In genomic region chr15:82985688-82986441, GRCh38 we compare ENCODE assay signal across 8 cellular contexts. TPM values are rescaled to one million over a fixed set of nuclear protein-coding genes. Genes with fewer than 3 reads are reported as not detected.
DNase-seq lines count a peak whose midpoint lies in the region; ATAC-seq and TF ChIP-seq lines count a peak whose summit lies in the region.

RAMAC (plus strand) TSS chr15:82986210; CDS start chr15:82989019, 2,809 bp downstream.

- peak within 1 kb of the TSS; percentile 96 for H3K4me3 ChIP-seq in AG04450 (ENCODE audit: low read depth, low read length)
- peak within 1 kb of the TSS; percentile 51 to 95 (median 77) for H3K4me3 ChIP-seq in spleen

- peak within 1 kb of the TSS; percentile 57 for H3K27ac ChIP-seq in AG04450 (ENCODE audit: low read depth, low read length)
- peak within 1 kb of the TSS; percentile 67 to 90 (median 81) for H3K27ac ChIP-seq in spleen

- peaks cover 13% of the 10 kb centered on the region for H3K9me3 Mint-ChIP-seq in WTC11

- H3K4me1 ChIP-seq in spleen: peaks cover 10 to 38% (median 20%) of the 10 kb centered on the region in 6 donors

- peaks cover 21% of the 10 kb centered on the region for H3K27me3 Mint-ChIP-seq in WTC11 (ENCODE audit: low read depth)

- H3K9me3 ChIP-seq in AG04450 (ENCODE audit: control insufficient read depth, insufficient read depth, low read length) (no peaks in the 10 kb centered on the region; the same call in 1 of the 2 replicates), spleen (no peaks in the 10 kb centered on the region)

- H3K4me3 Mint-ChIP-seq in WTC11: peak within 1 kb of the TSS; percentile 94

- intact Hi-C loops in spleen (cut with DNase I; ENCODE audit: low total_unique reads): loop anchor here (5.0 kb wide), 1 partner anchor 139 kb away; no protein-coding TSS in a partner anchor

- DNase-seq in AG04450 (ENCODE audit: low read depth, low spot score): peak; percentile 90
- DNase-seq in NCI-H2227 treated with DMSO at 0.1 percent for 48 hours (lab: John Stamatoyannopoulos, UW): peak; percentile 91
- DNase-seq in WTC11 (ENCODE audit: low spot score): peak; percentile 80
- peak; percentile 92 for DNase-seq in central memory CD4-positive, alpha-beta T cell
- DNase-seq in inferior parietal cortex (ENCODE audit: extremely low spot score): peak; percentile 98
- peak; percentile 97 for DNase-seq in spleen

- ATAC-seq in GM18907 (IDR thresholded peaks at IDR 0.05; ENCODE audit: unreplicated experiment): peak; percentile 94
- peak; percentile 95 for ATAC-seq in HG03159 (IDR thresholded peaks at IDR 0.05; ENCODE audit: unreplicated experiment)
- peak; percentile 94 for ATAC-seq in WTC11

- H3K4me1 Mint-ChIP-seq in WTC11: peaks cover 15% of the 10 kb centered on the region

- peak in 1 of 3 donors; percentile 28 for TF ChIP-seq POLR2A in spleen (IDR thresholded peaks at IDR 0.05)

- H3K36me3 Mint-ChIP-seq in WTC11: peaks cover 23% of the 10 kb centered on the region

- CTCF ChIA-PET in AG04450 (lab: Charles Lee) (interaction anchor here (1.0 to 3.2 kb wide), 4 partner anchors 14 to 262 kb away, joined by 3 to 18 read pairs (median 4); partner anchors contain the start of gene C15orf40), WTC11 (lab: Charles Lee) (interaction anchor here (0.7 to 1.3 kb wide), 4 partner anchors 14 to 236 kb away, joined by 3 to 10 read pairs (median 4); no protein-coding TSS in a partner anchor)

- POLR2A ChIA-PET in AG04450 (lab: Yijun Ruan, JAX) (interaction anchor here (1.0 to 1.8 kb wide), 4 partner anchors 176 to 445 kb away, joined by 3 to 9 read pairs (median 5); partner anchors contain the start of genes RPS17 and WHAMM), WTC11 (lab: Charles Lee) (no interaction called here)

- 0 to 2% (median 1%) methylated on average over 33 to 45 of the region's 45 CpGs for WGBS in spleen, 5 donors

- TF ChIP-seq CTCF in AG04450 (IDR thresholded peaks at IDR 0.05; ENCODE audit: low read depth, low read length) (no peak), WTC11 (IDR thresholded peaks at IDR 0.05) (no peak), spleen (IDR thresholded peaks at IDR 0.05 in 8 of 11, conservative IDR thresholded peaks at IDR 0.05 in 3 of 11) (peak in 1 of 11 experiments; percentile 38)

- H3K27ac Mint-ChIP-seq in WTC11: peak within 1 kb of the TSS; percentile 86

- H3K36me3 ChIP-seq in spleen: peaks cover 0 to 29% (median 17%) of the 10 kb centered on the region in 6 donors

- no peaks in the 10 kb centered on the region for H3K27me3 ChIP-seq in AG04450 (ENCODE audit: control insufficient read depth, insufficient read depth, low read length)
- no peaks in the 10 kb centered on the region for H3K27me3 ChIP-seq in spleen (replicated peaks in 1 of 7)

TF ChIP-seq in WTC11, 78 proteins besides CTCF, POLR2A, EP300 and RAD21 (continues in another document):
- TF ChIP-seq, protein P1, sequence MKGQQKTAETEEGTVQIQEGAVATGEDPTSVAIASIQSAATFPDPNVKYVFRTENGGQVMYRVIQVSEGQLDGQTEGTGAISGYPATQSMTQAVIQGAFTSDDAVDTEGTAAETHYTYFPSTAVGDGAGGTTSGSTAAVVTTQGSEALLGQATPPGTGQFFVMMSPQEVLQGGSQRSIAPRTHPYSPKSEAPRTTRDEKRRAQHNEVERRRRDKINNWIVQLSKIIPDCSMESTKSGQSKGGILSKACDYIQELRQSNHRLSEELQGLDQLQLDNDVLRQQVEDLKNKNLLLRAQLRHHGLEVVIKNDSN (CRISPR knock-in tag; IDR thresholded peaks at IDR 0.05): peak; percentile 83
- TF ChIP-seq NFYB (CRISPR knock-in tag; conservative IDR thresholded peaks at IDR 0.05; ENCODE audit: low read depth) (0 out of 2 replicates have a peak, but pooled peaks have one; percentile 15), CREB1 (CRISPR knock-in tag; IDR thresholded peaks at IDR 0.05) (peak; percentile 29; the same call in 1 of the 2 replicates), NR2C2 (CRISPR knock-in tag; IDR thresholded peaks at IDR 0.05) (peak; percentile 70), ZNF219 (CRISPR knock-in tag; IDR thresholded peaks at IDR 0.05; ENCODE audit: borderline replicate concordance) (no peak), ZNF416 (CRISPR knock-in tag; IDR thresholded peaks at IDR 0.05) (no peak), AFF4 (CRISPR knock-in tag; IDR thresholded peaks at IDR 0.05; ENCODE audit: borderline replicate concordance) (no peak), NFE2L1 (CRISPR knock-in tag; IDR thresholded peaks at IDR 0.05) (peak; percentile 92), AR (CRISPR knock-in tag; IDR thresholded peaks at IDR 0.05) (no peak), IRF1 (CRISPR knock-in tag; IDR thresholded peaks at IDR 0.05) (peak; percentile 89), E2F5 (CRISPR knock-in tag; IDR thresholded peaks at IDR 0.05) (peak; percentile 78), ZNF317 (CRISPR knock-in tag; IDR thresholded peaks at IDR 0.05; ENCODE audit: borderline replicate concordance, low read depth) (no peak)
- TF ChIP-seq, protein P2, sequence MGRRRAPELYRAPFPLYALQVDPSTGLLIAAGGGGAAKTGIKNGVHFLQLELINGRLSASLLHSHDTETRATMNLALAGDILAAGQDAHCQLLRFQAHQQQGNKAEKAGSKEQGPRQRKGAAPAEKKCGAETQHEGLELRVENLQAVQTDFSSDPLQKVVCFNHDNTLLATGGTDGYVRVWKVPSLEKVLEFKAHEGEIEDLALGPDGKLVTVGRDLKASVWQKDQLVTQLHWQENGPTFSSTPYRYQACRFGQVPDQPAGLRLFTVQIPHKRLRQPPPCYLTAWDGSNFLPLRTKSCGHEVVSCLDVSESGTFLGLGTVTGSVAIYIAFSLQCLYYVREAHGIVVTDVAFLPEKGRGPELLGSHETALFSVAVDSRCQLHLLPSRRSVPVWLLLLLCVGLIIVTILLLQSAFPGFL (CRISPR knock-in tag; IDR thresholded peaks at IDR 0.05; ENCODE audit: borderline replicate concordance): 0 out of 2 replicates have a peak, but pooled peaks have one; percentile 40

RNA-seq across cellular contexts. Expression of gene RAMAC, which starts in this region (rescaled TPM):
- 29.4 and 37.4 TPM in 2 replicates for polyA plus RNA-seq in AG04450 (2011; rRNA removed)
- 12.0 and 17.4 TPM in 2 replicates for polyA minus RNA-seq in AG04450 (2011; rRNA and poly(A)+ RNA removed)
- 26.6 to 28.1 TPM (median 27.1 TPM) in 3 replicates for total RNA-seq in WTC11 (2021)
- 10 to 100 TPM; 12.8 to 19.4 (median 15.2) TPM for total RNA-seq in spleen
- polyA plus RNA-seq in spleen: 10 to 100 TPM; 18.0 to 22.4 (median 20.7) TPM

Comparison
In these comparisons a context has a peak if more than half of its experiments do, and no peak if none do; other contexts are left out.
1. Peak in every context shown above with its lines: DNase-seq, ATAC-seq, H3K4me3 ChIP-seq and H3K27ac ChIP-seq.